ENCODE assay signal across 17 cellular contexts in the genomic region with DNA sequence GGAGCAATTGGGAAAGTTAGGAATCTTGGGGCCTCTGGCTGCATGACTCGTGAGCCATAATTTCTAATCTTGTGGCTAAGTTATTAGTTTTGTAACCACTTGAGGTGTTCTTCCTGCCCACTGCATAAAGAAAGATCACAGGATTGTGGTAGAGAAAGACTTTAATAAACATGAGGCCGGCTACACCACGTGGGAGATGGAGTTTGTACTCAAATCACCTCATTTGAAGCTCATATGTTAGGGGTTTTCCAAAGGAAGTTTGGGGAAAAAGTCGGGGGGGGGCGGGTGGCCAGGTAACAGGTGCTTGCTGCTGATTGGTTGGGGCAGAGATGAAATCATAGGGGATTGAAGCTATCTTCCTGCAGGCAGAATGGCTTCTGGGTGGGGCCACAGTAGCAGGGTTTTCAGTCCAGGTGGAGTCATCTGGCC.
DNase-seq lines count a peak whose midpoint lies in the region; FAIRE-seq and TF ChIP-seq lines count a peak whose summit lies in the region.
"Had no signal": no experiment of that assay in that cellular context is flagged by ENCODE, and none has a peak within 500 bp of the region (broad histone marks: within the 10 kb centered on the region; RNA-seq: fewer than 3 reads in every experiment).

No MANE protein-coding gene starts in this region.

- TF ChIP-seq POLR2A in breast epithelium (IDR thresholded peaks at IDR 0.05) = no peak

- H3K27ac ChIP-seq in mammary epithelial cell (ENCODE audit: insufficient read depth, low read depth, low read length) = peak overlapping the region; percentile 18
- no peak overlapping the region for H3K27ac ChIP-seq in breast epithelium
- H3K27ac ChIP-seq: KMS-11, RWPE1 had no signal

- H3K9ac ChIP-seq in mammary epithelial cell (ENCODE audit: insufficient read depth, low read length) = no peak overlapping the region
- H3K9ac ChIP-seq: KMS-11 had no signal

- 18% methylated on average over 3 of the region's 5 CpGs for WGBS in mammary epithelial cell (ENCODE audit: low coverage, missing lambda C conversion rate)

- H3K9me3 ChIP-seq in mammary epithelial cell (replicated peaks; ENCODE audit: insufficient read depth, low read length) (no peaks in the 10 kb centered on the region), breast epithelium (no peaks in the 10 kb centered on the region)

- CTCF ChIA-PET in mammary epithelial cell (lab: Charles Lee; ENCODE audit: low non-redundant PET) = no interaction called here

- H2AFZ ChIP-seq in mammary epithelial cell (ENCODE audit: low read depth, low read length) = no peak overlapping the region

- TF ChIP-seq CTCF in mammary epithelial cell (conservative IDR thresholded peaks at IDR 0.05 in 1 of 2, IDR thresholded peaks at IDR 0.05 in 1 of 2; ENCODE audit: extremely low read depth in 1 of 2, insufficient read depth in 1 of 2, low read depth in 1 of 2, low read length in 2 of 2) = no peak
- TF ChIP-seq CTCF in breast epithelium (IDR thresholded peaks at IDR 0.05) = no peak

- H3K27me3 ChIP-seq in mammary epithelial cell (ENCODE audit: insufficient read depth, low read length) (no peaks in the 10 kb centered on the region), breast epithelium (peaks cover 0 to 13% of the 10 kb centered on the region in 2 donors)

- intact Hi-C loops in mammary epithelial cell (cut with micrococcal nuclease) (no loop called here), breast epithelium (cut with DNase I; ENCODE audit: low total_unique reads) (no loop called here)

- H4K20me1 ChIP-seq in mammary epithelial cell (ENCODE audit: insufficient read depth, low read length) = no peaks in the 10 kb centered on the region

- no peak overlapping the region for H3K4me2 ChIP-seq in mammary epithelial cell (ENCODE audit: insufficient read depth, low read depth, low read length)
- H3K4me2 ChIP-seq: KMS-11 had no signal

- dilution Hi-C loops in mammary epithelial cell (cut with HindIII; ENCODE audit: low sequenced_read_pairs) = no loop called here

- H3K4me1 ChIP-seq in mammary epithelial cell (ENCODE audit: insufficient read depth, low read length) (peaks cover 55% of the 10 kb centered on the region), breast epithelium (no peaks in the 10 kb centered on the region)

- peak; percentile 82 for DNase-seq in mammary epithelial cell
- DNase-seq in breast epithelium (ENCODE audit: low spot score in 2 of 2) = no peak
- DNase-seq in LHCN-M2 (ENCODE audit: low read depth) = peak; percentile 32
- DNase-seq in SW480 (ENCODE audit: low spot score) = peak; percentile 25
- peak; percentile 79 for DNase-seq in renal cortical epithelial cell (ENCODE audit: low read depth)
- DNase-seq in frontal cortex (ENCODE audit: low spot score in 2 of 2) = no peak
- DNase-seq in SIG-M5 treated with dmso at 0.1 percent for 504 hours (lab: John Stamatoyannopoulos, UW; ENCODE audit: unreplicated experiment) = no peak
- no peak for DNase-seq in superior temporal gyrus (ENCODE audit: extremely low spot score)
- DNase-seq: ACHN; CD8-positive, alpha-beta memory T cell; GOT3; NCI-H1417 treated with DMSO at 0.1 percent for 48 hours; NCI-H2029; NCI-H510A treated with DMSO at 0.1 percent for 48 hours had no signal

- H3K4me3 ChIP-seq in mammary epithelial cell (replicated peaks in 1 of 3; ENCODE audit: insufficient read depth in 1 of 3, low read depth in 2 of 3, low read length in 3 of 3) = no peak overlapping the region
- no peak overlapping the region for H3K4me3 ChIP-seq in breast epithelium

- BruUV-seq in mammary epithelial cell (replicated peaks; lab: Mats Ljungman, UMichigan) = no TSS peak

- no peak for FAIRE-seq in frontal cortex (lab: Jason Lieb, UNC)
- FAIRE-seq: HepG2 had no signal

- H3K79me2 ChIP-seq in mammary epithelial cell (ENCODE audit: insufficient read depth, low read length) = no peaks in the 10 kb centered on the region

- in situ Hi-C loops in mammary epithelial cell (cut with MboI; ENCODE audit: low sequenced_read_pairs in 2 of 2) = loop anchor here in 1 of 2 donors (25.0 kb wide), 1 partner anchor 420 kb away; no protein-coding TSS in a partner anchor

- H3K36me3 ChIP-seq in mammary epithelial cell (ENCODE audit: insufficient read depth, low read length) (no peaks in the 10 kb centered on the region), breast epithelium (no peaks in the 10 kb centered on the region)

Comparison
In these comparisons a context has a peak if more than half of its experiments do, and no peak if none do; other contexts are left out.
1. DNase-seq: peak in mammary epithelial cell (single experiment), LHCN-M2 (single experiment), SW480 (single experiment) and renal cortical epithelial cell (single experiment); none in breast epithelium (0 of 2), frontal cortex (0 of 2), SIG-M5 treated with dmso at 0.1 percent for 504 hours (single experiment) and superior temporal gyrus (single experiment).